Comparison of ENCODE assay signal across 1 cellular context in the genomic region with DNA sequence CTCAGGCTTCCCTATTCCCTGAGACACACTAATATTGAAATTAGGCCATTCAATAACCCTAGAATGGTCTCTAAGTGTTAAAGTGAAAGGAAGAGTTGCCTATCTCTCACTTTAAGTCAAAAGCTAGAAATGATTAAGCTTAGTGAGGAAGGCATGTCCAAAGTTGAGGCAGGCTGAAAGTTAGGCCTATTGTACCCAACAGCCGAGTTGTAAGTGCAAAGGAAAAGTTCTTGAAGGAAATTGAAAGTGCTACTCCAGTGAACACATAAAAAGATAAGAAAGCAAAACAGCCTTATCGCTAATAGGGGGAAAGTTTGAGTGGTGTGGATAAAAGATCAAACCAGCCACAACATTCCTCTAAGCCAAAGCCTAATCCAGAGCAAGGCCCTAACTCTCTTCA.
TF ChIP-seq lines count a peak whose summit lies in the region.

No MANE protein-coding gene starts in this region.

TF ChIP-seq in GM12878, 131 proteins besides CTCF, POLR2A, EP300 and RAD21 (continued from another document and continues in another):
- TF ChIP-seq, protein P1, sequence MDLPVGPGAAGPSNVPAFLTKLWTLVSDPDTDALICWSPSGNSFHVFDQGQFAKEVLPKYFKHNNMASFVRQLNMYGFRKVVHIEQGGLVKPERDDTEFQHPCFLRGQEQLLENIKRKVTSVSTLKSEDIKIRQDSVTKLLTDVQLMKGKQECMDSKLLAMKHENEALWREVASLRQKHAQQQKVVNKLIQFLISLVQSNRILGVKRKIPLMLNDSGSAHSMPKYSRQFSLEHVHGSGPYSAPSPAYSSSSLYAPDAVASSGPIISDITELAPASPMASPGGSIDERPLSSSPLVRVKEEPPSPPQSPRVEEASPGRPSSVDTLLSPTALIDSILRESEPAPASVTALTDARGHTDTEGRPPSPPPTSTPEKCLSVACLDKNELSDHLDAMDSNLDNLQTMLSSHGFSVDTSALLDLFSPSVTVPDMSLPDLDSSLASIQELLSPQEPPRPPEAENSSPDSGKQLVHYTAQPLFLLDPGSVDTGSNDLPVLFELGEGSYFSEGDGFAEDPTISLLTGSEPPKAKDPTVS (IDR thresholded peaks at IDR 0.05; ENCODE audit: low read depth, low read length) = no peak
- TF ChIP-seq ZNF207 (IDR thresholded peaks at IDR 0.05; ENCODE audit: borderline replicate concordance) = no peak
- no peak for TF ChIP-seq BRCA1 (IDR thresholded peaks at IDR 0.05; ENCODE audit: low read depth, low read length)
- no peak for TF ChIP-seq EGR1 (IDR thresholded peaks at IDR 0.05; ENCODE audit: borderline replicate concordance in 1 of 2, low read depth in 2 of 2, low read length in 2 of 2)
- no peak for TF ChIP-seq SRF (IDR thresholded peaks at IDR 0.05; ENCODE audit: low read depth in 2 of 2, low read length in 2 of 2)
- no peak for TF ChIP-seq SMARCA5 (IDR thresholded peaks at IDR 0.05)
- TF ChIP-seq, protein P2, sequence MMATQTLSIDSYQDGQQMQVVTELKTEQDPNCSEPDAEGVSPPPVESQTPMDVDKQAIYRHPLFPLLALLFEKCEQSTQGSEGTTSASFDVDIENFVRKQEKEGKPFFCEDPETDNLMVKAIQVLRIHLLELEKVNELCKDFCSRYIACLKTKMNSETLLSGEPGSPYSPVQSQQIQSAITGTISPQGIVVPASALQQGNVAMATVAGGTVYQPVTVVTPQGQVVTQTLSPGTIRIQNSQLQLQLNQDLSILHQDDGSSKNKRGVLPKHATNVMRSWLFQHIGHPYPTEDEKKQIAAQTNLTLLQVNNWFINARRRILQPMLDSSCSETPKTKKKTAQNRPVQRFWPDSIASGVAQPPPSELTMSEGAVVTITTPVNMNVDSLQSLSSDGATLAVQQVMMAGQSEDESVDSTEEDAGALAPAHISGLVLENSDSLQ (IDR thresholded peaks at IDR 0.05) = no peak
- TF ChIP-seq CHD1 (IDR thresholded peaks at IDR 0.05; ENCODE audit: low read depth, low read length) = no peak
- TF ChIP-seq, protein P3, sequence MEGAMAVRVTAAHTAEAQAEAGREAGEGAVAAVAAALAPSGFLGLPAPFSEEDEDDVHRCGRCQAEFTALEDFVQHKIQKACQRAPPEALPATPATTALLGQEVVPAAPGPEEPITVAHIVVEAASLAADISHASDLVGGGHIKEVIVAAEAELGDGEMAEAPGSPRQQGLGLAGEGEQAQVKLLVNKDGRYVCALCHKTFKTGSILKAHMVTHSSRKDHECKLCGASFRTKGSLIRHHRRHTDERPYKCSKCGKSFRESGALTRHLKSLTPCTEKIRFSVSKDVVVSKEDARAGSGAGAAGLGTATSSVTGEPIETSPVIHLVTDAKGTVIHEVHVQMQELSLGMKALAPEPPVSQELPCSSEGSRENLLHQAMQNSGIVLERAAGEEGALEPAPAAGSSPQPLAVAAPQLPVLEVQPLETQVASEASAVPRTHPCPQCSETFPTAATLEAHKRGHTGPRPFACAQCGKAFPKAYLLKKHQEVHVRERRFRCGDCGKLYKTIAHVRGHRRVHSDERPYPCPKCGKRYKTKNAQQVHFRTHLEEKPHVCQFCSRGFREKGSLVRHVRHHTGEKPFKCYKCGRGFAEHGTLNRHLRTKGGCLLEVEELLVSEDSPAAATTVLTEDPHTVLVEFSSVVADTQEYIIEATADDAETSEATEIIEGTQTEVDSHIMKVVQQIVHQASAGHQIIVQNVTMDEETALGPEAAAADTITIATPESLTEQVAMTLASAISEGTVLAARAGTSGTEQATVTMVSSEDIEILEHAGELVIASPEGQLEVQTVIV (IDR thresholded peaks at IDR 0.05; ENCODE audit: borderline replicate concordance, partially characterized antibody) = no peak
- TF ChIP-seq, protein P4, sequence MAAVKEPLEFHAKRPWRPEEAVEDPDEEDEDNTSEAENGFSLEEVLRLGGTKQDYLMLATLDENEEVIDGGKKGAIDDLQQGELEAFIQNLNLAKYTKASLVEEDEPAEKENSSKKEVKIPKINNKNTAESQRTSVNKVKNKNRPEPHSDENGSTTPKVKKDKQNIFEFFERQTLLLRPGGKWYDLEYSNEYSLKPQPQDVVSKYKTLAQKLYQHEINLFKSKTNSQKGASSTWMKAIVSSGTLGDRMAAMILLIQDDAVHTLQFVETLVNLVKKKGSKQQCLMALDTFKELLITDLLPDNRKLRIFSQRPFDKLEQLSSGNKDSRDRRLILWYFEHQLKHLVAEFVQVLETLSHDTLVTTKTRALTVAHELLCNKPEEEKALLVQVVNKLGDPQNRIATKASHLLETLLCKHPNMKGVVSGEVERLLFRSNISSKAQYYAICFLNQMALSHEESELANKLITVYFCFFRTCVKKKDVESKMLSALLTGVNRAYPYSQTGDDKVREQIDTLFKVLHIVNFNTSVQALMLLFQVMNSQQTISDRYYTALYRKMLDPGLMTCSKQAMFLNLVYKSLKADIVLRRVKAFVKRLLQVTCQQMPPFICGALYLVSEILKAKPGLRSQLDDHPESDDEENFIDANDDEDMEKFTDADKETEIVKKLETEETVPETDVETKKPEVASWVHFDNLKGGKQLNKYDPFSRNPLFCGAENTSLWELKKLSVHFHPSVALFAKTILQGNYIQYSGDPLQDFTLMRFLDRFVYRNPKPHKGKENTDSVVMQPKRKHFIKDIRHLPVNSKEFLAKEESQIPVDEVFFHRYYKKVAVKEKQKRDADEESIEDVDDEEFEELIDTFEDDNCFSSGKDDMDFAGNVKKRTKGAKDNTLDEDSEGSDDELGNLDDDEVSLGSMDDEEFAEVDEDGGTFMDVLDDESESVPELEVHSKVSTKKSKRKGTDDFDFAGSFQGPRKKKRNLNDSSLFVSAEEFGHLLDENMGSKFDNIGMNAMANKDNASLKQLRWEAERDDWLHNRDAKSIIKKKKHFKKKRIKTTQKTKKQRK (IDR thresholded peaks at IDR 0.05; ENCODE audit: low read depth, low read length) = no peak
- TF ChIP-seq HCFC1 (IDR thresholded peaks at IDR 0.05; ENCODE audit: low read length) = no peak
- no peak for TF ChIP-seq BCL11A (IDR thresholded peaks at IDR 0.05; ENCODE audit: low read depth, low read length)
- TF ChIP-seq, protein P5, sequence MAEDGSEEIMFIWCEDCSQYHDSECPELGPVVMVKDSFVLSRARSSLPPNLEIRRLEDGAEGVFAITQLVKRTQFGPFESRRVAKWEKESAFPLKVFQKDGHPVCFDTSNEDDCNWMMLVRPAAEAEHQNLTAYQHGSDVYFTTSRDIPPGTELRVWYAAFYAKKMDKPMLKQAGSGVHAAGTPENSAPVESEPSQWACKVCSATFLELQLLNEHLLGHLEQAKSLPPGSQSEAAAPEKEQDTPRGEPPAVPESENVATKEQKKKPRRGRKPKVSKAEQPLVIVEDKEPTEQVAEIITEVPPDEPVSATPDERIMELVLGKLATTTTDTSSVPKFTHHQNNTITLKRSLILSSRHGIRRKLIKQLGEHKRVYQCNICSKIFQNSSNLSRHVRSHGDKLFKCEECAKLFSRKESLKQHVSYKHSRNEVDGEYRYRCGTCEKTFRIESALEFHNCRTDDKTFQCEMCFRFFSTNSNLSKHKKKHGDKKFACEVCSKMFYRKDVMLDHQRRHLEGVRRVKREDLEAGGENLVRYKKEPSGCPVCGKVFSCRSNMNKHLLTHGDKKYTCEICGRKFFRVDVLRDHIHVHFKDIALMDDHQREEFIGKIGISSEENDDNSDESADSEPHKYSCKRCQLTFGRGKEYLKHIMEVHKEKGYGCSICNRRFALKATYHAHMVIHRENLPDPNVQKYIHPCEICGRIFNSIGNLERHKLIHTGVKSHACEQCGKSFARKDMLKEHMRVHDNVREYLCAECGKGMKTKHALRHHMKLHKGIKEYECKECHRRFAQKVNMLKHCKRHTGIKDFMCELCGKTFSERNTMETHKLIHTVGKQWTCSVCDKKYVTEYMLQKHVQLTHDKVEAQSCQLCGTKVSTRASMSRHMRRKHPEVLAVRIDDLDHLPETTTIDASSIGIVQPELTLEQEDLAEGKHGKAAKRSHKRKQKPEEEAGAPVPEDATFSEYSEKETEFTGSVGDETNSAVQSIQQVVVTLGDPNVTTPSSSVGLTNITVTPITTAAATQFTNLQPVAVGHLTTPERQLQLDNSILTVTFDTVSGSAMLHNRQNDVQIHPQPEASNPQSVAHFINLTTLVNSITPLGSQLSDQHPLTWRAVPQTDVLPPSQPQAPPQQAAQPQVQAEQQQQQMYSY (CRISPR knock-in tag; IDR thresholded peaks at IDR 0.05) = no peak
- TF ChIP-seq SREBF2 (IDR thresholded peaks at IDR 0.05; ENCODE audit: low read length) = no peak
- TF ChIP-seq MTA3 (IDR thresholded peaks at IDR 0.05; ENCODE audit: borderline replicate concordance, low read length) = no peak
- TF ChIP-seq, protein P6, sequence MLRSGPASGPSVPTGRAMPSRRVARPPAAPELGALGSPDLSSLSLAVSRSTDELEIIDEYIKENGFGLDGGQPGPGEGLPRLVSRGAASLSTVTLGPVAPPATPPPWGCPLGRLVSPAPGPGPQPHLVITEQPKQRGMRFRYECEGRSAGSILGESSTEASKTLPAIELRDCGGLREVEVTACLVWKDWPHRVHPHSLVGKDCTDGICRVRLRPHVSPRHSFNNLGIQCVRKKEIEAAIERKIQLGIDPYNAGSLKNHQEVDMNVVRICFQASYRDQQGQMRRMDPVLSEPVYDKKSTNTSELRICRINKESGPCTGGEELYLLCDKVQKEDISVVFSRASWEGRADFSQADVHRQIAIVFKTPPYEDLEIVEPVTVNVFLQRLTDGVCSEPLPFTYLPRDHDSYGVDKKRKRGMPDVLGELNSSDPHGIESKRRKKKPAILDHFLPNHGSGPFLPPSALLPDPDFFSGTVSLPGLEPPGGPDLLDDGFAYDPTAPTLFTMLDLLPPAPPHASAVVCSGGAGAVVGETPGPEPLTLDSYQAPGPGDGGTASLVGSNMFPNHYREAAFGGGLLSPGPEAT (IDR thresholded peaks at IDR 0.05; ENCODE audit: low read depth) = no peak
- TF ChIP-seq RELA (IDR thresholded peaks at IDR 0.05; ENCODE audit: borderline replicate concordance, partially characterized antibody) = no peak
- no peak for TF ChIP-seq ZNF384 (IDR thresholded peaks at IDR 0.05; ENCODE audit: borderline replicate concordance, low read depth, low read length)
- TF ChIP-seq, protein P7, sequence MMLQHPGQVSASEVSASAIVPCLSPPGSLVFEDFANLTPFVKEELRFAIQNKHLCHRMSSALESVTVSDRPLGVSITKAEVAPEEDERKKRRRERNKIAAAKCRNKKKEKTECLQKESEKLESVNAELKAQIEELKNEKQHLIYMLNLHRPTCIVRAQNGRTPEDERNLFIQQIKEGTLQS (IDR thresholded peaks at IDR 0.05; ENCODE audit: borderline replicate concordance, extremely low read depth, low read depth, low read length) = no peak
- peak in 1 of 2 experiments; percentile 77; a peak in 2 of 4 replicates for TF ChIP-seq ETV6 (conservative IDR thresholded peaks at IDR 0.05 in 1 of 2, IDR thresholded peaks at IDR 0.05 in 1 of 2; ENCODE audit: borderline replicate concordance in 1 of 2, low read depth in 1 of 2)
- no peak for TF ChIP-seq PML (IDR thresholded peaks at IDR 0.05; ENCODE audit: low read length)
- TF ChIP-seq MEF2B (IDR thresholded peaks at IDR 0.05; ENCODE audit: partially characterized antibody, poor library complexity, severe bottlenecking) = no peak
- no peak for TF ChIP-seq SIN3A (IDR thresholded peaks at IDR 0.05; ENCODE audit: low read depth, low read length)
- 0 out of 2 replicates have a peak, but pooled peaks have one; percentile 21 for TF ChIP-seq DPF2 (IDR thresholded peaks at IDR 0.05)
- no peak for TF ChIP-seq SREBF1 (IDR thresholded peaks at IDR 0.05; ENCODE audit: low read length)
- TF ChIP-seq POLR2AphosphoS2 (IDR thresholded peaks at IDR 0.05; ENCODE audit: low read depth, low read length) = no peak
- TF ChIP-seq CREB1 (IDR thresholded peaks at IDR 0.05; ENCODE audit: low read depth) = no peak
- TF ChIP-seq, protein P8, sequence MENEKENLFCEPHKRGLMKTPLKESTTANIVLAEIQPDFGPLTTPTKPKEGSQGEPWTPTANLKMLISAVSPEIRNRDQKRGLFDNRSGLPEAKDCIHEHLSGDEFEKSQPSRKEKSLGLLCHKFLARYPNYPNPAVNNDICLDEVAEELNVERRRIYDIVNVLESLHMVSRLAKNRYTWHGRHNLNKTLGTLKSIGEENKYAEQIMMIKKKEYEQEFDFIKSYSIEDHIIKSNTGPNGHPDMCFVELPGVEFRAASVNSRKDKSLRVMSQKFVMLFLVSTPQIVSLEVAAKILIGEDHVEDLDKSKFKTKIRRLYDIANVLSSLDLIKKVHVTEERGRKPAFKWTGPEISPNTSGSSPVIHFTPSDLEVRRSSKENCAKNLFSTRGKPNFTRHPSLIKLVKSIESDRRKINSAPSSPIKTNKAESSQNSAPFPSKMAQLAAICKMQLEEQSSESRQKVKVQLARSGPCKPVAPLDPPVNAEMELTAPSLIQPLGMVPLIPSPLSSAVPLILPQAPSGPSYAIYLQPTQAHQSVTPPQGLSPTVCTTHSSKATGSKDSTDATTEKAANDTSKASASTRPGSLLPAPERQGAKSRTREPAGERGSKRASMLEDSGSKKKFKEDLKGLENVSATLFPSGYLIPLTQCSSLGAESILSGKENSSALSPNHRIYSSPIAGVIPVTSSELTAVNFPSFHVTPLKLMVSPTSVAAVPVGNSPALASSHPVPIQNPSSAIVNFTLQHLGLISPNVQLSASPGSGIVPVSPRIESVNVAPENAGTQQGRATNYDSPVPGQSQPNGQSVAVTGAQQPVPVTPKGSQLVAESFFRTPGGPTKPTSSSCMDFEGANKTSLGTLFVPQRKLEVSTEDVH (IDR thresholded peaks at IDR 0.05; ENCODE audit: low read depth, partially characterized antibody) = no peak
- TF ChIP-seq JUNB (IDR thresholded peaks at IDR 0.05) = peak; percentile 95
- TF ChIP-seq NRF1 (conservative IDR thresholded peaks at IDR 0.05; ENCODE audit: low read depth, low read length) = no peak
- TF ChIP-seq MTA2 (IDR thresholded peaks at IDR 0.05; ENCODE audit: low read depth) = peak; percentile 9; the same call in 1 of the 2 replicates
- peak; percentile 37 to 39 for TF ChIP-seq IKZF2 (IDR thresholded peaks at IDR 0.05)
- TF ChIP-seq, protein P9, sequence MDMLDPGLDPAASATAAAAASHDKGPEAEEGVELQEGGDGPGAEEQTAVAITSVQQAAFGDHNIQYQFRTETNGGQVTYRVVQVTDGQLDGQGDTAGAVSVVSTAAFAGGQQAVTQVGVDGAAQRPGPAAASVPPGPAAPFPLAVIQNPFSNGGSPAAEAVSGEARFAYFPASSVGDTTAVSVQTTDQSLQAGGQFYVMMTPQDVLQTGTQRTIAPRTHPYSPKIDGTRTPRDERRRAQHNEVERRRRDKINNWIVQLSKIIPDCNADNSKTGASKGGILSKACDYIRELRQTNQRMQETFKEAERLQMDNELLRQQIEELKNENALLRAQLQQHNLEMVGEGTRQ (IDR thresholded peaks at IDR 0.05; ENCODE audit: borderline replicate concordance, low read depth, low read length) = no peak
- TF ChIP-seq RB1 (IDR thresholded peaks at IDR 0.05; ENCODE audit: borderline replicate concordance) = no peak
- TF ChIP-seq HDAC2 (IDR thresholded peaks at IDR 0.05) = no peak
- no peak for TF ChIP-seq BMI1 (IDR thresholded peaks at IDR 0.05; ENCODE audit: borderline replicate concordance)
- peak; percentile 60; the same call in 1 of the 2 replicates for TF ChIP-seq ZNF217 (IDR thresholded peaks at IDR 0.05)
- TF ChIP-seq RUNX3 (IDR thresholded peaks at IDR 0.05; ENCODE audit: low read length) = 0 out of 2 replicates have a peak, but pooled peaks have one; percentile 23
- no peak for TF ChIP-seq TCF7 (IDR thresholded peaks at IDR 0.05; ENCODE audit: borderline replicate concordance)
- no peak for TF ChIP-seq HDGF (IDR thresholded peaks at IDR 0.05)
- peak; percentile 75; the same call in 1 of the 2 replicates for TF ChIP-seq NFIC (IDR thresholded peaks at IDR 0.05; ENCODE audit: low read depth, low read length)
